ENCODE assay signal across 20 cellular contexts in genomic region chr2:131646669-131647297, GRCh38.
DNase-seq lines count a peak whose midpoint lies in the region; ATAC-seq and TF ChIP-seq lines count a peak whose summit lies in the region.
"Had no signal": no experiment of that assay in that cellular context is flagged by ENCODE, and none has a peak within 500 bp of the region (broad histone marks: within the 10 kb centered on the region; RNA-seq: fewer than 3 reads in every experiment).

No MANE protein-coding gene starts in this region.

- H3K36me3 ChIP-seq in parathyroid adenoma (ENCODE audit: control insufficient read depth, insufficient read depth, low read length) = no peaks in the 10 kb centered on the region
- H3K36me3 ChIP-seq: BE2C, Peyer's patch, tibial artery had no signal

- no peak overlapping the region for H3K27ac ChIP-seq in parathyroid adenoma
- H3K27ac ChIP-seq: body of pancreas, Peyer's patch, tibial artery had no signal

- H3K9ac ChIP-seq in parathyroid adenoma = no peak overlapping the region

- no peaks in the 10 kb centered on the region for H3K27me3 ChIP-seq in parathyroid adenoma (ENCODE audit: control insufficient read depth, insufficient read depth, low read length)
- H3K27me3 ChIP-seq: BE2C, body of pancreas, Peyer's patch had no signal

- no peaks in the 10 kb centered on the region for H3K9me3 ChIP-seq in parathyroid adenoma (ENCODE audit: control insufficient read depth, low read length)
- H3K9me3 ChIP-seq: BE2C, body of pancreas, Peyer's patch, tibial artery had no signal

- no peaks in the 10 kb centered on the region for H3K4me1 ChIP-seq in parathyroid adenoma
- H3K4me1 ChIP-seq: BE2C, Peyer's patch had no signal

- DNase-seq in AG10803 (ENCODE audit: low read depth) = no peak
- DNase-seq in RPMI7951 (ENCODE audit: low read depth) = peak; percentile 28
- DNase-seq in epithelial cell of proximal tubule (ENCODE audit: low read depth) = no peak
- DNase-seq in activated CD8-positive, alpha-beta memory T cell treated with anti-CD3 and anti-CD28 coated beads, Interleukin-2, amount 50 U/mL, for 48 hours = no peak
- DNase-seq in NCI-H1694 treated with DMSO at 0.1 percent for 48 hours (lab: John Stamatoyannopoulos, UW) = no peak
- DNase-seq: activated gamma-delta T cell treated with Interleukin-2 at 50 U/mL for 16 hours; BE2C; body of pancreas; DMS79; effector memory CD4-positive, alpha-beta T cell; islet precursor cell; naive B cell; NCI-H2029 treated with DMSO at 0.1 percent for 48 hours; NCI-H524 treated with DMSO at 0.1 percent for 48 hours; Peyer's patch; SW 1271; tibial artery had no signal

- H3K4me3 ChIP-seq in AG10803 (ENCODE audit: low read length) = peak overlapping the region; percentile 44
- H3K4me3 ChIP-seq in epithelial cell of proximal tubule (ENCODE audit: low read depth, low read length) = peak overlapping the region; percentile 21
- H3K4me3 ChIP-seq in parathyroid adenoma (ENCODE audit: low read depth, low read length) = no peak overlapping the region
- H3K4me3 ChIP-seq: body of pancreas had no signal

- peak overlapping the region; percentile 33 for H3K4me2 ChIP-seq in parathyroid adenoma (ENCODE audit: low read length)

- no peaks in the 10 kb centered on the region for H3K79me2 ChIP-seq in parathyroid adenoma

- TF ChIP-seq CTCF in AG10803 (conservative IDR thresholded peaks at IDR 0.05; ENCODE audit: low read length) (no peak), epithelial cell of proximal tubule (conservative IDR thresholded peaks at IDR 0.05; ENCODE audit: low read depth, low read length) (no peak), parathyroid adenoma (IDR thresholded peaks at IDR 0.05) (no peak)

- peak overlapping the region; percentile 38 for H2AFZ ChIP-seq in parathyroid adenoma

- ATAC-seq in GM19395 (IDR thresholded peaks at IDR 0.05; ENCODE audit: unreplicated experiment) = no peak
- ATAC-seq in GM21447 (IDR thresholded peaks at IDR 0.05; ENCODE audit: unreplicated experiment) = no peak
- ATAC-seq: body of pancreas had no signal
